In the genomic region with DNA sequence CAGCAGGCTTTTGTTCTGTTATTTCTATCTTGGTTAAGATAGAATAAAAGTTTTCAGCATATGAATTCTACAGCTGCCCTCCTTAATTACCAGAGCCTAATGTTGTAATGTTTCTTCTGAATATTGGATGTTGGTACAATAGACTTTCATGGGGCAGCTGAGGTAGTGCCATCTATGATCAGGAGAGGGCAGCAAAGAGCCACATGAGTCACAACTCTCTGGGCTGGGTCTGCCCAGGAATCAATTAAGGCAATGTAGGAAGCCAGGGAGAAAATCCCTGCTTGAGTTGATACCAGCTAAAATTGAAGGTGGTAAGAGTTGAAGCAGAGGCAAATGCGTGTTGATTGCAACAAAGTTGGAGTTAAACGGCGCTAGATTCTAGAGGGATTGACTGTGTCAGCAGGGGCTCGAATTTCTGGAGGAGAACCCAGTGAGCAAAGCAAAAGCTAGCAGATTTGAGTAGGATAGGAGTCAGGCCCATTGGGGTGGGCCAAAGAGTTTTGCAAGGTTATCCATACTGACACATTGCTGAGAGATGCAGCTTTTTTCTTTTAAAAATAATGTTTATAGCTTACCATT, we compare ENCODE assay signal across 8 cellular contexts. TPM values are rescaled to one million over a fixed set of nuclear protein-coding genes. Genes with fewer than 3 reads are reported as not detected.
DNase-seq lines count a peak whose midpoint lies in the region; ATAC-seq and TF ChIP-seq lines count a peak whose summit lies in the region.

No MANE protein-coding gene starts in this region.

- H3K4me1 Mint-ChIP-seq in activated T-helper 1 cell treated with anti-CD3 and anti-CD28 coated beads, Interleukin-12 subunit alpha, Interleukin-12 subunit beta, Interleukin-2, Interleukin-4 antibody, amounts not matched to agents 30 ng/mL and 10 ng/mL and 1 ng/mL, durations not matched to agents 14 hours and 24 hours and 36 hours (ENCODE audit: low read depth) = no peaks in the 10 kb centered on the region

- no peak for TF ChIP-seq EP300 in tibial nerve (IDR thresholded peaks at IDR 0.05)

- 22 to 25% methylated on average over 4 of the region's 4 CpGs for WGBS in tibial nerve, 2 donors

- DNase-seq in CD1c-positive myeloid dendritic cell (ENCODE audit: extremely low spot score) = peak; percentile 62
- DNase-seq in Peyer's patch = peak; percentile 31 to 87 (median 63)
- DNase-seq in activated T-helper 1 cell treated with anti-CD3 and anti-CD28 coated beads, Interleukin-12 subunit alpha, Interleukin-12 subunit beta, Interleukin-2, Interleukin-4 antibody, amounts not matched to agents 30 ng/mL and 10 ng/mL and 1 ng/mL, durations not matched to agents 14 hours and 24 hours and 36 hours (ENCODE audit: low spot score) = peak; percentile 29
- peak; percentile 68 for DNase-seq in fibroblast of the aortic adventitia (ENCODE audit: low read depth)
- peak; percentile 15 for DNase-seq in non-pigmented ciliary epithelial cell (ENCODE audit: low read depth)
- peak; percentile 52 to 81 for DNase-seq in tibial nerve (ENCODE audit: low spot score in 2 of 2)

- H3K4me1 ChIP-seq in Peyer's patch (peaks cover 0 to 14% (median 0%) of the 10 kb centered on the region in 4 donors), tibial nerve (no peaks in the 10 kb centered on the region)

- H3K27me3 ChIP-seq in Peyer's patch = no peaks in the 10 kb centered on the region
- H3K27me3 ChIP-seq in tibial nerve = no peaks in the 10 kb centered on the region

- no peaks in the 10 kb centered on the region for H3K36me3 ChIP-seq in Peyer's patch
- H3K36me3 ChIP-seq in tibial nerve = no peaks in the 10 kb centered on the region

- peaks cover 4% of the 10 kb centered on the region for H3K27me3 Mint-ChIP-seq in activated T-helper 1 cell treated with anti-CD3 and anti-CD28 coated beads, Interleukin-12 subunit alpha, Interleukin-12 subunit beta, Interleukin-2, Interleukin-4 antibody, amounts not matched to agents 30 ng/mL and 10 ng/mL and 1 ng/mL, durations not matched to agents 14 hours and 24 hours and 36 hours (ENCODE audit: insufficient read depth)

- H3K27ac ChIP-seq in Peyer's patch (no peak overlapping the region), tibial nerve (no peak overlapping the region)

- no peak overlapping the region for H3K4me3 ChIP-seq in Peyer's patch
- H3K4me3 ChIP-seq in fibroblast of the aortic adventitia (ENCODE audit: low read depth, low read length) = no peak overlapping the region
- no peak overlapping the region for H3K4me3 ChIP-seq in tibial nerve

- no peak overlapping the region for H3K4me3 Mint-ChIP-seq in activated T-helper 1 cell treated with anti-CD3 and anti-CD28 coated beads, Interleukin-12 subunit alpha, Interleukin-12 subunit beta, Interleukin-2, Interleukin-4 antibody, amounts not matched to agents 30 ng/mL and 10 ng/mL and 1 ng/mL, durations not matched to agents 14 hours and 24 hours and 36 hours

- no peak for TF ChIP-seq POLR2A in Peyer's patch (IDR thresholded peaks at IDR 0.05)
- no peak for TF ChIP-seq POLR2A in tibial nerve (IDR thresholded peaks at IDR 0.05)

- ATAC-seq in GM19324 (IDR thresholded peaks at IDR 0.05; ENCODE audit: low FRiP score, unreplicated experiment) (peak; percentile 69), HG03565 (IDR thresholded peaks at IDR 0.05; ENCODE audit: unreplicated experiment) (peak; percentile 64)

- H3K9me3 ChIP-seq in Peyer's patch (no peaks in the 10 kb centered on the region), tibial nerve (no peaks in the 10 kb centered on the region)

- TF ChIP-seq CTCF in Peyer's patch (IDR thresholded peaks at IDR 0.05) = peak; percentile 35 to 87 (median 82)
- TF ChIP-seq CTCF in fibroblast of the aortic adventitia (IDR thresholded peaks at IDR 0.05; ENCODE audit: insufficient read depth, low read length) = peak; percentile 96
- TF ChIP-seq CTCF in tibial nerve (IDR thresholded peaks at IDR 0.05) = peak; percentile 48 to 82 (median 73)

- intact Hi-C loops in activated T-helper 1 cell treated with anti-CD3 and anti-CD28 coated beads, Interleukin-12 subunit alpha, Interleukin-12 subunit beta, Interleukin-2, Interleukin-4 antibody, amounts not matched to agents 30 ng/mL and 10 ng/mL and 1 ng/mL, durations not matched to agents 14 hours and 24 hours and 36 hours (cut with micrococcal nuclease) = loop anchor here (1.0 to 5.0 kb wide), 2 partner anchors 256 to 273 kb away; no protein-coding TSS in a partner anchor

- H3K27ac Mint-ChIP-seq in activated T-helper 1 cell treated with anti-CD3 and anti-CD28 coated beads, Interleukin-12 subunit alpha, Interleukin-12 subunit beta, Interleukin-2, Interleukin-4 antibody, amounts not matched to agents 30 ng/mL and 10 ng/mL and 1 ng/mL, durations not matched to agents 14 hours and 24 hours and 36 hours = no peak overlapping the region

- H3K36me3 Mint-ChIP-seq in activated T-helper 1 cell treated with anti-CD3 and anti-CD28 coated beads, Interleukin-12 subunit alpha, Interleukin-12 subunit beta, Interleukin-2, Interleukin-4 antibody, amounts not matched to agents 30 ng/mL and 10 ng/mL and 1 ng/mL, durations not matched to agents 14 hours and 24 hours and 36 hours (ENCODE audit: low read depth) = no peaks in the 10 kb centered on the region

- H3K9me3 Mint-ChIP-seq in activated T-helper 1 cell treated with anti-CD3 and anti-CD28 coated beads, Interleukin-12 subunit alpha, Interleukin-12 subunit beta, Interleukin-2, Interleukin-4 antibody, amounts not matched to agents 30 ng/mL and 10 ng/mL and 1 ng/mL, durations not matched to agents 14 hours and 24 hours and 36 hours = no peaks in the 10 kb centered on the region

RNA-seq across cellular contexts. Expression of gene MC5R, which starts 10.6 kb away (rescaled TPM):
- total RNA-seq in Peyer's patch (not detected), fibroblast of the aortic adventitia (ENCODE audit: low replicate concordance) (not detected in 2 replicates), tibial nerve (not detected)
- not detected in 2 replicates for total RNA-seq in activated T-helper 1 cell treated with anti-CD3 and anti-CD28 coated beads, Interleukin-12 subunit alpha, Interleukin-12 subunit beta, Interleukin-2, Interleukin-4 antibody, amounts not matched to agents 30 ng/mL and 10 ng/mL and 1 ng/mL, durations not matched to agents 14 hours and 24 hours and 36 hours

Comparison
In these comparisons a context has a peak if more than half of its experiments do, and no peak if none do; other contexts are left out.
1. DNase-seq: peak in every context shown above with its lines; median percentile 68 in fibroblast of the aortic adventitia; 66 in tibial nerve; 63 in Peyer's patch; 62 in CD1c-positive myeloid dendritic cell; 29 in activated T-helper 1 cell treated with anti-CD3 and anti-CD28 coated beads, Interleukin-12 subunit alpha, Interleukin-12 subunit beta, Interleukin-2, Interleukin-4 antibody, amounts not matched to agents 30 ng/mL and 10 ng/mL and 1 ng/mL, durations not matched to agents 14 hours and 24 hours and 36 hours; 15 in non-pigmented ciliary epithelial cell.